8 cellular contexts compared by ENCODE assay signal in genomic region chr1:12229835-12230548, GRCh38. TPM values are rescaled to one million over a fixed set of nuclear protein-coding genes. Genes with fewer than 3 reads are reported as not detected.
DNase-seq lines count a peak whose midpoint lies in the region; ATAC-seq, FAIRE-seq and TF ChIP-seq lines count a peak whose summit lies in the region.

Gene VPS13D (plus strand): TSS chr1:12230030. CDS start chr1:12234267, 4,237 bp downstream.

- POLR2A ChIA-PET in A673 (lab: Charles Lee; ENCODE audit: low non-redundant PET), result no interaction called here
- POLR2A ChIA-PET in HepG2 (lab: Yijun Ruan, JAX), result no interaction called here

- DNase-seq in A673 (ENCODE audit: low spot score), result peak; percentile 88
- DNase-seq in NCI-H510A treated with DMSO at 0.1 percent for 48 hours (lab: John Stamatoyannopoulos, UW), result peak; percentile 80
- peak; percentile 82 for DNase-seq in activated CD4-positive, alpha-beta T cell treated with anti-CD3 and anti-CD28 coated beads, Interleukin-2, amount 50 U/mL, for 1 hour
- peak; percentile 88 for DNase-seq in dermis blood vessel endothelial cell
- DNase-seq in HepG2 (ENCODE audit: low spot score), result peak; percentile 47
- DNase-seq in stimulated activated CD4-positive, alpha-beta T cell treated with anti-CD3 and anti-CD28 coated beads, Interleukin-4, amount 100 ng/mL, for 1 hour, result peak; percentile 88

- no peaks in the 10 kb centered on the region for H3K9me3 ChIP-seq in A673 (ENCODE audit: low read depth, low read length, poor library complexity, severe bottlenecking)
- H3K9me3 ChIP-seq in HepG2 (ENCODE audit: low read length), result no peaks in the 10 kb centered on the region

- H3K4me1 ChIP-seq in A673 (ENCODE audit: insufficient read depth, low read length, poor library complexity, severe bottlenecking), result peaks cover 5% of the 10 kb centered on the region
- H3K4me1 ChIP-seq in HepG2 (ENCODE audit: insufficient read depth, low read length), result peaks cover 24% of the 10 kb centered on the region

- H2AFZ ChIP-seq in HepG2 (ENCODE audit: low read length), result peak within 1 kb of the TSS; percentile 76

- no peaks in the 10 kb centered on the region for H3K36me3 ChIP-seq in A673 (ENCODE audit: insufficient read depth, low read length, poor library complexity, severe bottlenecking)
- H3K36me3 ChIP-seq in HepG2 (replicated peaks in 1 of 2; ENCODE audit: control insufficient read depth in 1 of 2, insufficient read depth in 2 of 2, low read length in 2 of 2), result no peaks in the 10 kb centered on the region

- CTCF ChIA-PET in A673 (lab: Charles Lee), result no interaction called here
- CTCF ChIA-PET in HepG2 (lab: Yijun Ruan, JAX; ENCODE audit: low intra/inter-chr PET ratio, low total read pairs), result interaction anchor here (0.6 to 1.7 kb wide), 2 partner anchors 46 to 429 kb away, joined by 3 to 7 read pairs; no protein-coding TSS in a partner anchor

- peak; percentile 64 for TF ChIP-seq RAD21 in HepG2 (CRISPR knock-in tag; IDR thresholded peaks at IDR 0.05)

- TF ChIP-seq CTCF in A673 (conservative IDR thresholded peaks at IDR 0.05; ENCODE audit: low read depth, low read length) (peak; percentile 82), HepG2 (CRISPR knock-in tag; IDR thresholded peaks at IDR 0.05) (peak; percentile 85)

- intact Hi-C loops in A673 (cut with micrococcal nuclease; ENCODE audit: unreplicated experiment), result no loop called here
- intact Hi-C loops in HepG2 (cut with micrococcal nuclease; ENCODE audit: unreplicated experiment), result no loop called here

- WGBS in HepG2 (ENCODE audit: low lambda C conversion rate), result no CpG with 5 or more reads among the region's 77 CpGs

- no peak for FAIRE-seq in HepG2 (lab: Jason Lieb, UNC)

- no TSS peak for BruUV-seq in A673 (replicated peaks; lab: Mats Ljungman, UMichigan)
- BruUV-seq in HepG2 (replicated peaks; lab: Mats Ljungman, UMichigan), result no TSS peak

- H3K79me2 ChIP-seq in HepG2 (ENCODE audit: insufficient read depth, low read length), result peaks cover 2% of the 10 kb centered on the region

- H3K9ac ChIP-seq in HepG2 (ENCODE audit: insufficient read depth, low read depth, low read length), result peak within 1 kb of the TSS; percentile 78

- H3K27ac ChIP-seq in A673 (ENCODE audit: low read depth, low read length, poor library complexity, severe bottlenecking) (peak within 1 kb of the TSS; percentile 88), HepG2 (ENCODE audit: extremely low read length, insufficient read depth, low read length) (peak within 1 kb of the TSS; percentile 17)

- no peaks in the 10 kb centered on the region for H3K27me3 ChIP-seq in A673 (replicated peaks; ENCODE audit: insufficient read depth, low read depth, low read length, poor library complexity)
- H3K27me3 ChIP-seq in HepG2 (ENCODE audit: control insufficient read depth in 1 of 2, insufficient read depth in 2 of 2, low read length in 2 of 2), result no peaks in the 10 kb centered on the region; a peak in 1 of 5 replicates

- in situ Hi-C loops in HepG2 (cut with HindIII; ENCODE audit: extremely low pct_ligation_motif_present, low pct_unique_long_range_greater_than_20kb), result no loop called here

- TF ChIP-seq POLR2A in HepG2 (IDR thresholded peaks at IDR 0.05; ENCODE audit: insufficient read depth in 1 of 2, low read depth in 2 of 2, low read length in 2 of 2), result no peak; a peak in 1 of 4 replicates

- ATAC-seq in GM18502 (IDR thresholded peaks at IDR 0.05; ENCODE audit: poor library complexity, unreplicated experiment) (peak; percentile 87), HG03039 (IDR thresholded peaks at IDR 0.05; ENCODE audit: unreplicated experiment) (peak; percentile 81), HepG2 (peak; percentile 92)

- peak within 1 kb of the TSS; percentile 79 for H3K4me2 ChIP-seq in HepG2 (ENCODE audit: low read depth, low read length)

- TF ChIP-seq EP300 in HepG2 (IDR thresholded peaks at IDR 0.05; ENCODE audit: low read depth in 2 of 2, low read length in 2 of 2) (no peak), HepG2 (CRISPR knock-in tag; IDR thresholded peaks at IDR 0.05; ENCODE audit: borderline replicate concordance) (no peak)

- peak within 1 kb of the TSS; percentile 99 for H3K4me3 ChIP-seq in A673 (ENCODE audit: low read depth, low read length, poor library complexity, severe bottlenecking)
- peak within 1 kb of the TSS; percentile 83 to 89 (median 87) for H3K4me3 ChIP-seq in HepG2 (replicated peaks in 1 of 3; ENCODE audit: insufficient read depth in 1 of 3, low read depth in 2 of 3, low read length in 3 of 3)

- peaks cover 4% of the 10 kb centered on the region; the same call in 1 of the 2 replicates for H4K20me1 ChIP-seq in HepG2 (ENCODE audit: insufficient read depth, low read length)

TF ChIP-seq in HepG2, 621 proteins besides CTCF, POLR2A, EP300 and RAD21 (continues in another document):
- TF ChIP-seq PHF8 (CRISPR knock-in tag; IDR thresholded peaks at IDR 0.05), result peak; percentile 57
- peak; percentile 45; the same call in 1 of the 2 replicates for TF ChIP-seq ZNF766 (CRISPR knock-in tag; IDR thresholded peaks at IDR 0.05; ENCODE audit: borderline replicate concordance)
- peak; percentile 44; the same call in 1 of the 2 replicates for TF ChIP-seq ZNF563 (CRISPR knock-in tag; IDR thresholded peaks at IDR 0.05)
- no peak for TF ChIP-seq ZBTB49 (CRISPR knock-in tag; IDR thresholded peaks at IDR 0.05; ENCODE audit: borderline replicate concordance)
- TF ChIP-seq ZNF597 (CRISPR knock-in tag; IDR thresholded peaks at IDR 0.05), result no peak
- TF ChIP-seq ZIK1 (CRISPR knock-in tag; IDR thresholded peaks at IDR 0.05; ENCODE audit: borderline replicate concordance, low read depth), result no peak
- TF ChIP-seq SALL2 (CRISPR knock-in tag; IDR thresholded peaks at IDR 0.05), result 0 out of 2 replicates have a peak, but pooled peaks have one; percentile 46
- TF ChIP-seq CHD2 (IDR thresholded peaks at IDR 0.05; ENCODE audit: low read depth, low read length), result no peak
- TF ChIP-seq TGIF2 (CRISPR knock-in tag; IDR thresholded peaks at IDR 0.05), result peak; percentile 47; the same call in 1 of the 2 replicates
- 0 out of 2 replicates have a peak, but pooled peaks have one; percentile 24 for TF ChIP-seq NR2C2 (CRISPR knock-in tag; IDR thresholded peaks at IDR 0.05; ENCODE audit: borderline replicate concordance)

RNA-seq across cellular contexts. Expression of gene VPS13D, which starts in this region (rescaled TPM):
- total RNA-seq in A673 (2021), result 26.0 and 32.5 TPM in 2 replicates
- total RNA-seq in dermis blood vessel endothelial cell, result 39.0 and 45.9 TPM in 2 replicates
- 13.9 and 14.2 TPM in 2 replicates for total RNA-seq in HepG2 (2016; rRNA removed; fragmentation: Illumina TruSeq; extraction: Trizol)
- 5.8 and 6.7 TPM in 2 replicates for total RNA-seq in HepG2 (2016; cell fraction: cytosol; rRNA removed; fragmentation: Illumina TruSeq; extraction: Trizol; ENCODE audit: low read depth)
- total RNA-seq in HepG2 (2016; cell fraction: insoluble cytoplasmic fraction; rRNA removed; fragmentation: Illumina TruSeq; extraction: Trizol), result 10.6 and 11.0 TPM in 2 replicates
- total RNA-seq in HepG2 (2016; cell fraction: membrane; rRNA removed; fragmentation: Illumina TruSeq; extraction: Trizol), result 4.5 and 5.9 TPM in 2 replicates
- 20.5 and 26.2 TPM in 2 replicates for total RNA-seq in HepG2 (2016; cell fraction: nucleus; rRNA removed; fragmentation: Illumina TruSeq; extraction: Trizol)
- polyA plus RNA-seq in HepG2 (2011; rRNA removed), result 8.6 and 9.2 TPM in 2 replicates
- 7.0 and 8.7 TPM in 2 replicates for polyA plus RNA-seq in HepG2 (2011; cell fraction: cytosol; rRNA removed)
- 16.7 and 19.0 TPM in 2 replicates for polyA plus RNA-seq in HepG2 (2011; cell fraction: nucleus; rRNA removed)
- polyA plus RNA-seq in HepG2 (2012), result 7.3 and 7.6 TPM in 2 replicates
- polyA plus RNA-seq in HepG2 (2016; cell fraction: cytosol; fragmentation: Illumina TruSeq; extraction: Trizol; ENCODE audit: low read depth), result 0.57 and 0.77 TPM in 2 replicates
- 7.9 and 10.6 TPM in 2 replicates for polyA plus RNA-seq in HepG2 (2016; cell fraction: insoluble cytoplasmic fraction; fragmentation: Illumina TruSeq; extraction: Trizol; ENCODE audit: low read depth)
- polyA plus RNA-seq in HepG2 (2016; cell fraction: membrane; fragmentation: Illumina TruSeq; extraction: Trizol; ENCODE audit: low read depth), result 1.4 and 1.5 TPM in 2 replicates
- 10.4 and 11.0 TPM in 2 replicates for polyA plus RNA-seq in HepG2 (2016; cell fraction: nucleus; fragmentation: Illumina TruSeq; extraction: Trizol; ENCODE audit: insufficient read depth, low read depth)
- polyA minus RNA-seq in HepG2 (2011; rRNA and poly(A)+ RNA removed; ENCODE audit: low replicate concordance), result 26.2 and 54.8 TPM in 2 replicates
- 11.6 and 12.3 TPM in 2 replicates for polyA minus RNA-seq in HepG2 (2011; cell fraction: cytosol; rRNA and poly(A)+ RNA removed)
- polyA minus RNA-seq in HepG2 (2011; cell fraction: nucleus; rRNA and poly(A)+ RNA removed), result 52.4 and 72.0 TPM in 2 replicates

Comparison
In these comparisons a context has a peak if more than half of its experiments do, and no peak if none do; other contexts are left out.
1. Peak in every context shown above with its lines: DNase-seq, ATAC-seq, H3K4me3 ChIP-seq and H3K27ac ChIP-seq.